9 cellular contexts compared by ENCODE assay signal in the genomic region with DNA sequence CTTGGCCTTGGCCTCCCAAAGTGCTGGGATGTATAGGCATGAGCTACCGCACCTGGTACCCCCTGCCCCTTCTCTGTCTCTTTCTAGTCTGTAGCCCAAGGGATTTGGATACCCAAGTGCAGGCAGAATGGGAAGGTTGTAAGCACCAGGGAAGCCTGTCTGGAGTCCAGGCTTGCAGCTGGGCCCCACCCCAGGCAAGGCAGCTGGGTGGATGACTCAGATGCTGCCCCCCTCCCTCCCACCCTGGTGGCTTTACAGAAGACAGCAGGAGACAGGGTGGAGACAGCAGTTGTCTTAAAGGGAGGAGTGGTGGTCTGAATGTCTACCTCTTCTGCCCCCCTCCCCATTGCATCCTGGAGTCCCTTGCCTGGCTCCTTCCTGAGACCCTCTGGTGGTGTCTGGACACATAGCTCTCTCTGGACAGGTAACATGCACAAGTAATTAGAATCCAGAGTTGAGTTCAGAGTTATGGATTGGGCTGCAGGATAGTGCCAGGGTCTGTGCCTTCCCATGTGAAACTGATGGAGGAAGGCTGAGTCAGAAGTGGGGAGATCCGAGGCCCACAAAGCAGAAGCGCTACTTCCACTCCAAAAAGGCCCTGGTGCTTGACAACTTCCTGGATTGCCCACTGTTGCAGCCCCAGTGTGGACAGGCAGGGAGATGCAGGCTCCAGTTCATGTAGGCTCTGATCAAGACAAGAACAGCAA. TPM values are rescaled to one million over a fixed set of nuclear protein-coding genes. Genes with fewer than 3 reads are reported as not detected.
A peak's percentile ranks its signal among the peaks of the same experiment; 100 is the strongest.
DNase-seq lines count a peak whose midpoint lies in the region; ATAC-seq and TF ChIP-seq lines count a peak whose summit lies in the region.
"Had no signal": no experiment of that assay in that cellular context is flagged by ENCODE, and none has a peak within 500 bp of the region (broad histone marks: within the 10 kb centered on the region; RNA-seq: fewer than 3 reads in every experiment).

No MANE protein-coding gene starts in this region.

- CTCF ChIA-PET in T-cell (lab: Charles Lee): interaction anchor here in 1 of 2 donors (0.5 kb wide), 1 partner anchor 27 kb away, joined by 4 read pairs; no protein-coding TSS in a partner anchor
- CTCF ChIA-PET in activated naive CD4-positive, alpha-beta T cell treated with anti-CD3 and anti-CD28 coated beads for 36 hours (lab: Charles Lee): interaction anchor here (0.7 to 3.6 kb wide), 6 partner anchors 9 to 29 kb away, joined by 3 to 20 read pairs (median 8); no protein-coding TSS in a partner anchor

- TF ChIP-seq POLR2A in prostate gland (IDR thresholded peaks at IDR 0.05): no peak

- peaks cover 14 to 16% of the 10 kb centered on the region in 2 donors for H3K27me3 Mint-ChIP-seq in T-cell
- peaks cover 15% of the 10 kb centered on the region for H3K27me3 Mint-ChIP-seq in activated naive CD4-positive, alpha-beta T cell treated with anti-CD3 and anti-CD28 coated beads for 36 hours (ENCODE audit: low read depth)

- no peaks in the 10 kb centered on the region for H3K9me3 Mint-ChIP-seq in T-cell
- H3K9me3 Mint-ChIP-seq in activated naive CD4-positive, alpha-beta T cell treated with anti-CD3 and anti-CD28 coated beads for 36 hours: no peaks in the 10 kb centered on the region

- H3K36me3 ChIP-seq in prostate gland: no peaks in the 10 kb centered on the region

- peak in 1 of 4 experiments; percentile 37 for ATAC-seq in T-cell (replicated peaks in 1 of 4)
- ATAC-seq in esophagus mucosa: peak; percentile 6
- ATAC-seq in HG02798 (IDR thresholded peaks at IDR 0.05; ENCODE audit: poor library complexity, unreplicated experiment): no peak

- no peaks in the 10 kb centered on the region for H3K9me3 ChIP-seq in prostate gland

- peaks cover 43 to 66% (median 57%) of the 10 kb centered on the region in 3 donors for H3K4me1 Mint-ChIP-seq in T-cell
- peaks cover 46% of the 10 kb centered on the region for H3K4me1 Mint-ChIP-seq in activated naive CD4-positive, alpha-beta T cell treated with anti-CD3 and anti-CD28 coated beads for 36 hours (ENCODE audit: low read depth)

- WGBS in prostate gland: 50% methylated on average over 3 of the region's 3 CpGs

- intact Hi-C loops in prostate gland (cut with DNase I): no loop called here
- intact Hi-C loops in activated naive CD4-positive, alpha-beta T cell treated with anti-CD3 and anti-CD28 coated beads for 36 hours (cut with micrococcal nuclease): no loop called here

- H3K27ac ChIP-seq in prostate gland: peak overlapping the region; percentile 79 to 92
- H3K27ac ChIP-seq: VCaP had no signal

- H3K36me3 Mint-ChIP-seq in T-cell: peaks cover 17% of the 10 kb centered on the region
- peaks cover 3% of the 10 kb centered on the region for H3K36me3 Mint-ChIP-seq in activated naive CD4-positive, alpha-beta T cell treated with anti-CD3 and anti-CD28 coated beads for 36 hours (ENCODE audit: low read depth)

- peak; percentile 78 for DNase-seq in DMS 273 (lab: John Stamatoyannopoulos, UW; ENCODE audit: unreplicated experiment)
- DNase-seq in DMS 273 treated with DMSO at 0.1 percent for 48 hours (lab: John Stamatoyannopoulos, UW): no peak
- peak in 2 of 34 experiments; percentile 37 to 47 for DNase-seq in T-cell
- no peak for DNase-seq in prostate gland (ENCODE audit: low spot score)
- DNase-seq in activated naive CD4-positive, alpha-beta T cell treated with anti-CD3 and anti-CD28 coated beads for 36 hours: no peak
- DNase-seq in NCI-H1105 (lab: John Stamatoyannopoulos, UW): no peak

- no peak overlapping the region for H3K4me3 ChIP-seq in prostate gland

- TF ChIP-seq CTCF in prostate gland (IDR thresholded peaks at IDR 0.05): no peak

- POLR2A ChIA-PET in T-cell (lab: Charles Lee): interaction anchor here in 1 of 2 donors (0.7 to 1.7 kb wide), 2 partner anchors 10 to 86 kb away, joined by 4 to 6 read pairs; no protein-coding TSS in a partner anchor

- H3K4me1 ChIP-seq in prostate gland (replicated peaks): peaks cover 67% of the 10 kb centered on the region

- H3K27ac Mint-ChIP-seq in T-cell: peak overlapping the region; percentile 34 to 58
- H3K27ac Mint-ChIP-seq in activated naive CD4-positive, alpha-beta T cell treated with anti-CD3 and anti-CD28 coated beads for 36 hours: no peak overlapping the region

- H3K4me3 Mint-ChIP-seq in T-cell: peak overlapping the region in 1 of 3 donors; percentile 31
- no peak overlapping the region for H3K4me3 Mint-ChIP-seq in activated naive CD4-positive, alpha-beta T cell treated with anti-CD3 and anti-CD28 coated beads for 36 hours

- H3K27me3 ChIP-seq in prostate gland (replicated peaks; ENCODE audit: insufficient read depth): no peaks in the 10 kb centered on the region

RNA-seq across cellular contexts. Expression of a gene that starts 5.1 kb away (rescaled TPM):
- total RNA-seq in T-cell (100 to 1,000 TPM in 2 of 5 donors, 10 to 100 TPM in 3; 40.3 to 970 (median 57.3) TPM), esophagus mucosa (315 TPM), prostate gland (100 to 1,000 TPM; 227 to 265 TPM)
- 10 to 100 TPM; 62.1 to 62.6 TPM for total RNA-seq in activated naive CD4-positive, alpha-beta T cell treated with anti-CD3 and anti-CD28 coated beads for 36 hours

RNA-seq across cellular contexts. Expression of a gene that starts 33.7 kb away (rescaled TPM):
- total RNA-seq in T-cell: 10 to 100 TPM in 1 of 5 donors, 1 to 10 TPM in 4; 1.5 to 12.0 (median 2.2) TPM
- 34.6 TPM for total RNA-seq in esophagus mucosa
- 10 to 100 TPM; 22.9 to 44.9 TPM for total RNA-seq in prostate gland
- total RNA-seq in activated naive CD4-positive, alpha-beta T cell treated with anti-CD3 and anti-CD28 coated beads for 36 hours: 10 to 100 TPM; 17.4 to 17.5 TPM

RNA-seq across cellular contexts. Expression of a gene that starts 37.4 kb away (rescaled TPM):
- total RNA-seq in T-cell (under 1 TPM; 0.03 to 0.58 (median 0.20) TPM), esophagus mucosa (1.7 TPM), prostate gland (1 to 10 TPM; 3.3 to 5.7 TPM)
- total RNA-seq in activated naive CD4-positive, alpha-beta T cell treated with anti-CD3 and anti-CD28 coated beads for 36 hours: under 1 TPM; 0.22 to 0.36 TPM

RNA-seq across cellular contexts. Expression of a gene that starts 58.7 kb away (rescaled TPM):
- total RNA-seq in T-cell: 1 to 10 TPM in 3 of 5 donors, under 1 TPM in 2; 0.26 to 2.3 (median 1.9) TPM
- total RNA-seq in esophagus mucosa: 420 TPM
- total RNA-seq in prostate gland: 100 to 1,000 TPM in 1 of 2 donors, 10 to 100 TPM in 1; 33.5 to 100 TPM
- 1 to 10 TPM; 1.3 TPM for total RNA-seq in activated naive CD4-positive, alpha-beta T cell treated with anti-CD3 and anti-CD28 coated beads for 36 hours
